In the genomic region with DNA sequence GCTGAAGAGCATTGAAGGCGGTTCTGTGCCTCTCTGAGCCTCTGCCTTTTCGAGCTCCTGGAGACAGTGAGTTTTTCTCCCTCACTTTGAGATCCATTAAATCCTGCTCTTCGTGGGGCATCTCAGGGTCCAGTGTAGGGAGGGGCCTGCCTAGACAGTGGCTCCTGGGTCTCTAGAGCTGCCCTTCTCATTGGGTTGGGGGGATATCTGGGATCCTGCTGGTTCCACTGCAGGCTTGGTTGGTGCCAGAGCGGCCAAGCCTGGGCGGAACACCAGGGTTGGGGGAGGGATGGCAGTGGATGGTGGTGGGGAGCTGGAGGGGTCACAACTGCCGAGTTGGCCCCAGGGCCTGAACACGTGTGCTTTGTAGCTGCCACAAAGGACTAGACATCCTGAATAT, we compare ENCODE assay signal across 9 cellular contexts. TPM values are rescaled to one million over a fixed set of nuclear protein-coding genes. Genes with fewer than 3 reads are reported as not detected.
DNase-seq lines count a peak whose midpoint lies in the region; FAIRE-seq and TF ChIP-seq lines count a peak whose summit lies in the region.
"Had no signal": no experiment of that assay in that cellular context is flagged by ENCODE, and none has a peak within 500 bp of the region (broad histone marks: within the 10 kb centered on the region; RNA-seq: fewer than 3 reads in every experiment).

No MANE protein-coding gene starts in this region.

- H4K20me1 ChIP-seq in H1 (replicated peaks in 1 of 2; ENCODE audit: control insufficient read depth in 1 of 2, insufficient read depth in 2 of 2, low read length in 2 of 2): peaks cover 0 to 4% of the 10 kb centered on the region in 2 experiments

- no peaks in the 10 kb centered on the region for H3K23me2 ChIP-seq in H1 (ENCODE audit: low read depth, low read length)

- H3K14ac ChIP-seq in H1 (ENCODE audit: insufficient read length): no peak overlapping the region

- TF ChIP-seq POLR2A in H1 (IDR thresholded peaks at IDR 0.05; ENCODE audit: control extremely low read depth in 1 of 2, low read depth in 2 of 2, low read length in 2 of 2): no peak

- H3K36me3 ChIP-seq in right atrium auricular region (peaks cover 13% of the 10 kb centered on the region), H1 (ENCODE audit: control insufficient read depth in 2 of 4, insufficient read depth in 4 of 4, low read length in 3 of 4) (peaks cover 0 to 3% (median 0%) of the 10 kb centered on the region in 4 experiments; a peak in 1 of 8 replicates)

- 0 out of 2 replicates have a peak overlapping the region, but pooled peaks have one; percentile 18 for H2BK20ac ChIP-seq in H1 (ENCODE audit: low read length)

- WGBS in H1 (ENCODE audit: extremely low coverage in 1 of 2, insufficient coverage in 1 of 2, insufficient read length in 1 of 2, insufficient replicate concordance in 2 of 2, low coverage in 1 of 2, low lambda C conversion rate in 2 of 2, missing lambda C conversion rate in 1 of 2), 2 experiments: 74% methylated on average over 7 of the region's 7 CpGs; no CpG with 5 or more reads in 1 of the 2 experiments

- H4K8ac ChIP-seq in H1 (ENCODE audit: extremely low read depth, insufficient read depth, low read length): no peak overlapping the region

- H3K27ac ChIP-seq in right atrium auricular region (no peak overlapping the region), H1 (ENCODE audit: low read depth, low read length) (no peak overlapping the region)

- H2BK12ac ChIP-seq in H1 (ENCODE audit: low read depth, low read length): no peak overlapping the region

- POLR2A ChIA-PET in H1 (lab: Charles Lee; ENCODE audit: partially characterized antibody): interaction anchor here (0.7 to 1.7 kb wide), 2 partner anchors 11 to 270 kb away, joined by 3 read pairs; a partner anchor contains a TSS

- in situ Hi-C loops in G401 (cut with HindIII; ENCODE audit: low sequenced_read_pairs): no loop called here

- no peak overlapping the region; the same call in 1 of the 2 replicates for H2BK5ac ChIP-seq in H1 (ENCODE audit: low read depth, low read length)

- H3K79me2 ChIP-seq in H1 (ENCODE audit: control insufficient read depth in 1 of 2, insufficient read depth in 2 of 2, low read length in 2 of 2): no peaks in the 10 kb centered on the region

- H3K9me3 ChIP-seq in right atrium auricular region (peaks cover 0 to 3% of the 10 kb centered on the region in 2 donors), H1 (ENCODE audit: insufficient read depth in 2 of 2, low read depth in 1 of 2, low read length in 1 of 2) (peaks cover 7 to 22% of the 10 kb centered on the region in 2 experiments)

- H3K4me1 ChIP-seq in right atrium auricular region (no peaks in the 10 kb centered on the region), H1 (replicated peaks in 1 of 4; ENCODE audit: control insufficient read depth in 3 of 4, insufficient read depth in 4 of 4, low read length in 3 of 4) (peaks cover 0 to 16% (median 8%) of the 10 kb centered on the region in 4 experiments; a peak in 5 of 7 replicates)

- no peak overlapping the region; the same call in 1 of the 2 replicates for H2BK15ac ChIP-seq in H1 (ENCODE audit: low read length)

- FAIRE-seq in H1 (lab: Jason Lieb, UNC): no peak

- H3K4ac ChIP-seq in H1 (replicated peaks; ENCODE audit: insufficient read length, low read depth, low read length): peak overlapping the region; percentile 44

- TF ChIP-seq CTCF in right atrium auricular region (IDR thresholded peaks at IDR 0.05): no peak
- no peak for TF ChIP-seq CTCF in H1 (IDR thresholded peaks at IDR 0.05; ENCODE audit: control extremely low read depth in 1 of 3, insufficient read depth in 1 of 3, low read depth in 1 of 3, low read length in 3 of 3)

- no peak overlapping the region for H2AFZ ChIP-seq in H1 (ENCODE audit: low read length)

- H3K27me3 ChIP-seq in right atrium auricular region (no peaks in the 10 kb centered on the region), H1 (replicated peaks in 1 of 4; ENCODE audit: control insufficient read depth in 3 of 4, extremely low read depth in 1 of 4, insufficient read depth in 3 of 4, low read length in 3 of 4) (no peaks in the 10 kb centered on the region; a peak in 2 of 7 replicates)

- peak overlapping the region; percentile 44 for H3K18ac ChIP-seq in H1 (ENCODE audit: extremely low read depth, low read length)

- H3K4me2 ChIP-seq in H1 (ENCODE audit: insufficient read depth in 1 of 2, low read depth in 2 of 2, low read length in 2 of 2): no peak overlapping the region

- no peak for TF ChIP-seq EP300 in H1 (IDR thresholded peaks at IDR 0.05; ENCODE audit: borderline replicate concordance in 1 of 2, low read depth in 2 of 2, low read length in 2 of 2)

- no peak overlapping the region for H4K5ac ChIP-seq in H1 (ENCODE audit: insufficient read length, low read depth, low read length)

- H3K56ac ChIP-seq in H1 (replicated peaks; ENCODE audit: insufficient read length, low read depth, low read length): no peak overlapping the region

- H4K91ac ChIP-seq in H1 (replicated peaks; ENCODE audit: insufficient read length, low read length): peak overlapping the region; percentile 44

- H3K4me3 ChIP-seq in right atrium auricular region (no peak overlapping the region), H1 (ENCODE audit: extremely low read depth in 1 of 4, insufficient read depth in 2 of 4, low read depth in 3 of 4, low read length in 4 of 4) (no peak overlapping the region)

- CTCF ChIA-PET in H1 (lab: Charles Lee; ENCODE audit: partially characterized antibody): interaction anchor here (0.6 to 4.7 kb wide), 27 partner anchors 10 to 198 kb away, joined by 3 to 36 read pairs (median 6); a partner anchor contains a TSS

- intact Hi-C loops in cardiac septum (cut with DNase I): no loop called here
- intact Hi-C loops in posterior vena cava (cut with DNase I): no loop called here

- DNase-seq in cardiac septum (ENCODE audit: low spot score) (peak; percentile 61), right atrium auricular region (ENCODE audit: low spot score) (no peak), H1 (ENCODE audit: low read depth in 1 of 2, low spot score in 2 of 2) (no peak), posterior vena cava (ENCODE audit: low spot score) (peak; percentile 40), DMS53 (lab: John Stamatoyannopoulos, UW) (no peak), G401 (ENCODE audit: low spot score) (no peak), HPDE6-E6E7 (ENCODE audit: extremely low spot score) (no peak)
- DNase-seq: NCI-H2171, NCI-H446 treated with DMSO at 0.1 percent for 48 hours had no signal

- no peak overlapping the region for H3K9ac ChIP-seq in H1 (replicated peaks in 1 of 4; ENCODE audit: extremely low read depth in 1 of 4, low read depth in 3 of 4, low read length in 3 of 4)

- no peak for TF ChIP-seq RAD21 in H1 (IDR thresholded peaks at IDR 0.05 in 1 of 2, conservative IDR thresholded peaks at IDR 0.05 in 1 of 2; ENCODE audit: low read depth in 2 of 2, low read length in 2 of 2)

- peak overlapping the region; percentile 39; the same call in 1 of the 2 replicates for H2AK5ac ChIP-seq in H1 (ENCODE audit: low read depth, low read length)

- no peaks in the 10 kb centered on the region for H3K79me1 ChIP-seq in H1 (ENCODE audit: low read depth, low read length)

- peak overlapping the region; percentile 43 for H2BK120ac ChIP-seq in H1 (replicated peaks; ENCODE audit: low read depth, low read length)

- H3K23ac ChIP-seq in H1 (ENCODE audit: insufficient read length): no peak overlapping the region

TF ChIP-seq in H1, 55 proteins besides CTCF, POLR2A, EP300 and RAD21:
- TF ChIP-seq CHD2 (IDR thresholded peaks at IDR 0.05; ENCODE audit: low read length) (no peak), FOSL1 (IDR thresholded peaks at IDR 0.05; ENCODE audit: insufficient read depth, low read depth, low read length) (no peak), HDAC6 (IDR thresholded peaks at IDR 0.05; ENCODE audit: low read depth, low read length) (no peak), MAFK (IDR thresholded peaks at IDR 0.05; ENCODE audit: low read depth, low read length) (no peak)

RNA-seq across cellular contexts. Expression of a gene that starts 52.2 kb away (rescaled TPM):
- total RNA-seq in cardiac septum: 17.1 TPM
- 10 to 100 TPM; 12.2 to 15.3 TPM for total RNA-seq in right atrium auricular region
- 89.4 and 100 TPM in 2 replicates for total RNA-seq in H1 (2021; fragmentation: NEBNext Ultra II Directional; extraction: Animal tissue kit (Norgen Biotek cat#: 25700))
- 44.1 and 52.2 TPM in 2 replicates for polyA plus RNA-seq in H1 (2011; rRNA removed)
- polyA plus RNA-seq in H1 (2011; cell fraction: cytosol; rRNA removed): 80.1 TPM
- polyA plus RNA-seq in H1 (2011; cell fraction: nucleus; rRNA removed): 153 TPM
- polyA plus RNA-seq in H1 (2012, experiment 1 of 2): 66.9 to 85.6 TPM (median 81.2 TPM) in 4 replicates
- 40.9 TPM for polyA plus RNA-seq in H1 (2012, experiment 2 of 2)
- 50.9 TPM for polyA plus RNA-seq in H1 (2013, experiment 1 of 2)
- 47.6 TPM for polyA plus RNA-seq in H1 (2013, experiment 2 of 2)
- polyA minus RNA-seq in H1 (2011; rRNA and poly(A)+ RNA removed): 61.8 and 68.1 TPM in 2 replicates
- 33.2 TPM for polyA minus RNA-seq in H1 (2011; cell fraction: cytosol; rRNA and poly(A)+ RNA removed)
- 83.4 TPM for polyA minus RNA-seq in H1 (2011; cell fraction: nucleus; rRNA and poly(A)+ RNA removed)
- total RNA-seq in posterior vena cava: 10 to 100 TPM; 44.2 to 60.6 TPM
- total RNA-seq in G401 (2014; rRNA removed; shearing (Covaris generic)): 23.2 and 24.0 TPM in 2 replicates

RNA-seq across cellular contexts. Expression of a gene that starts 55.7 kb away (rescaled TPM):
- total RNA-seq in cardiac septum: 16.6 TPM
- total RNA-seq in right atrium auricular region: 10 to 100 TPM; 11.1 to 17.8 TPM
- 7.9 and 9.9 TPM in 2 replicates for total RNA-seq in H1 (2021; fragmentation: NEBNext Ultra II Directional; extraction: Animal tissue kit (Norgen Biotek cat#: 25700))
- 3.4 and 6.0 TPM in 2 replicates for polyA plus RNA-seq in H1 (2011; rRNA removed)
- 5.8 TPM for polyA plus RNA-seq in H1 (2011; cell fraction: cytosol; rRNA removed)
- polyA plus RNA-seq in H1 (2011; cell fraction: nucleus; rRNA removed): 19.5 TPM
- 3.8 to 7.3 TPM (median 6.6 TPM) in 4 replicates for polyA plus RNA-seq in H1 (2012, experiment 1 of 2)
- polyA plus RNA-seq in H1 (2012, experiment 2 of 2): 4.9 TPM
- 3.3 TPM for polyA plus RNA-seq in H1 (2013, experiment 1 of 2)
- 2.9 TPM for polyA plus RNA-seq in H1 (2013, experiment 2 of 2)
- 4.3 and 5.5 TPM in 2 replicates for polyA minus RNA-seq in H1 (2011; rRNA and poly(A)+ RNA removed)
- polyA minus RNA-seq in H1 (2011; cell fraction: cytosol; rRNA and poly(A)+ RNA removed): 9.7 TPM
- polyA minus RNA-seq in H1 (2011; cell fraction: nucleus; rRNA and poly(A)+ RNA removed): 13.0 TPM
- total RNA-seq in posterior vena cava: 10 to 100 TPM; 61.2 to 84.0 TPM
- total RNA-seq in G401 (2014; rRNA removed; shearing (Covaris generic)): 13.2 and 16.2 TPM in 2 replicates

Comparison
In these comparisons a context has a peak if more than half of its experiments do, and no peak if none do; other contexts are left out.
1. DNase-seq: peak in cardiac septum (single experiment) and posterior vena cava (single experiment); none in right atrium auricular region (single experiment), H1 (0 of 2), DMS53 (single experiment), G401 (single experiment) and HPDE6-E6E7 (single experiment).